In the genomic region with DNA sequence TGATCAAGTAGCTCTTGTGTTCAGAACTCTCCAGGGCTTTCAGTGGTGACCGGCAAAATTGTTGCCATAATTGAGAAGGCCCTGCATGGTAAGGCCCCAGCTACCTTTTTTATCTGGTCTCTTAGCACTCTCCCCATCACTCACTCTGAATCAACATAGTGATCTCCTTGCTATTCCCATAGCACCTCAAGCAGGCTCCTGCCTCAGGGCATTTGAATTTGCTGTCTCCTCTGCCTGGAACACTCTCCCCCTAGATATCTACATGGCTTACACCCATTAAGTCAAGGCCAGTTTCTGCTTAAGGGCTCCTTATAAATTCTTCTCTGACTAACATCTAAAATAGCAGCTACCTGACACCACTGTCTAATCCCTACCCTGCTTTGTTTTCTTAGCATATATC, we compare ENCODE assay signal across 1 cellular context.
TF ChIP-seq lines count a peak whose summit lies in the region.

No MANE protein-coding gene starts in this region.

TF ChIP-seq in WTC11, 78 proteins besides CTCF, POLR2A, EP300 and RAD21 (continued from another document):
- TF ChIP-seq, protein P1, sequence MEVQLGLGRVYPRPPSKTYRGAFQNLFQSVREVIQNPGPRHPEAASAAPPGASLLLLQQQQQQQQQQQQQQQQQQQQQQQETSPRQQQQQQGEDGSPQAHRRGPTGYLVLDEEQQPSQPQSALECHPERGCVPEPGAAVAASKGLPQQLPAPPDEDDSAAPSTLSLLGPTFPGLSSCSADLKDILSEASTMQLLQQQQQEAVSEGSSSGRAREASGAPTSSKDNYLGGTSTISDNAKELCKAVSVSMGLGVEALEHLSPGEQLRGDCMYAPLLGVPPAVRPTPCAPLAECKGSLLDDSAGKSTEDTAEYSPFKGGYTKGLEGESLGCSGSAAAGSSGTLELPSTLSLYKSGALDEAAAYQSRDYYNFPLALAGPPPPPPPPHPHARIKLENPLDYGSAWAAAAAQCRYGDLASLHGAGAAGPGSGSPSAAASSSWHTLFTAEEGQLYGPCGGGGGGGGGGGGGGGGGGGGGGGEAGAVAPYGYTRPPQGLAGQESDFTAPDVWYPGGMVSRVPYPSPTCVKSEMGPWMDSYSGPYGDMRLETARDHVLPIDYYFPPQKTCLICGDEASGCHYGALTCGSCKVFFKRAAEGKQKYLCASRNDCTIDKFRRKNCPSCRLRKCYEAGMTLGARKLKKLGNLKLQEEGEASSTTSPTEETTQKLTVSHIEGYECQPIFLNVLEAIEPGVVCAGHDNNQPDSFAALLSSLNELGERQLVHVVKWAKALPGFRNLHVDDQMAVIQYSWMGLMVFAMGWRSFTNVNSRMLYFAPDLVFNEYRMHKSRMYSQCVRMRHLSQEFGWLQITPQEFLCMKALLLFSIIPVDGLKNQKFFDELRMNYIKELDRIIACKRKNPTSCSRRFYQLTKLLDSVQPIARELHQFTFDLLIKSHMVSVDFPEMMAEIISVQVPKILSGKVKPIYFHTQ (CRISPR knock-in tag; IDR thresholded peaks at IDR 0.05), result no peak
- no peak for TF ChIP-seq STAT6 (CRISPR knock-in tag; conservative IDR thresholded peaks at IDR 0.05; ENCODE audit: low read depth)
- TF ChIP-seq, protein P2, sequence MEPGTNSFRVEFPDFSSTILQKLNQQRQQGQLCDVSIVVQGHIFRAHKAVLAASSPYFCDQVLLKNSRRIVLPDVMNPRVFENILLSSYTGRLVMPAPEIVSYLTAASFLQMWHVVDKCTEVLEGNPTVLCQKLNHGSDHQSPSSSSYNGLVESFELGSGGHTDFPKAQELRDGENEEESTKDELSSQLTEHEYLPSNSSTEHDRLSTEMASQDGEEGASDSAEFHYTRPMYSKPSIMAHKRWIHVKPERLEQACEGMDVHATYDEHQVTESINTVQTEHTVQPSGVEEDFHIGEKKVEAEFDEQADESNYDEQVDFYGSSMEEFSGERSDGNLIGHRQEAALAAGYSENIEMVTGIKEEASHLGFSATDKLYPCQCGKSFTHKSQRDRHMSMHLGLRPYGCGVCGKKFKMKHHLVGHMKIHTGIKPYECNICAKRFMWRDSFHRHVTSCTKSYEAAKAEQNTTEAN (CRISPR knock-in tag; IDR thresholded peaks at IDR 0.05), result no peak
- TF ChIP-seq ZNF281 (CRISPR knock-in tag; IDR thresholded peaks at IDR 0.05), result no peak
- no peak for TF ChIP-seq IRF2 (CRISPR knock-in tag; IDR thresholded peaks at IDR 0.05; ENCODE audit: borderline replicate concordance, low read depth)
- TF ChIP-seq MXD4 (CRISPR knock-in tag; IDR thresholded peaks at IDR 0.05; ENCODE audit: borderline replicate concordance), result no peak
- TF ChIP-seq RELA (CRISPR knock-in tag; IDR thresholded peaks at IDR 0.05; ENCODE audit: borderline replicate concordance), result no peak
- TF ChIP-seq TP53 (CRISPR knock-in tag; IDR thresholded peaks at IDR 0.05), result no peak
- TF ChIP-seq, protein P3, sequence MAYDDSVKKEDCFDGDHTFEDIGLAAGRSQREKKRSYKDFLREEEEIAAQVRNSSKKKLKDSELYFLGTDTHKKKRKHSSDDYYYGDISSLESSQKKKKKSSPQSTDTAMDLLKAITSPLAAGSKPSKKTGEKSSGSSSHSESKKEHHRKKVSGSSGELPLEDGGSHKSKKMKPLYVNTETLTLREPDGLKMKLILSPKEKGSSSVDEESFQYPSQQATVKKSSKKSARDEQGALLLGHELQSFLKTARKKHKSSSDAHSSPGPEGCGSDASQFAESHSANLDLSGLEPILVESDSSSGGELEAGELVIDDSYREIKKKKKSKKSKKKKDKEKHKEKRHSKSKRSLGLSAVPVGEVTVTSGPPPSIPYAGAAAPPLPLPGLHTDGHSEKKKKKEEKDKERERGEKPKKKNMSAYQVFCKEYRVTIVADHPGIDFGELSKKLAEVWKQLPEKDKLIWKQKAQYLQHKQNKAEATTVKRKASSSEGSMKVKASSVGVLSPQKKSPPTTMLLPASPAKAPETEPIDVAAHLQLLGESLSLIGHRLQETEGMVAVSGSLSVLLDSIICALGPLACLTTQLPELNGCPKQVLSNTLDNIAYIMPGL (CRISPR knock-in tag; IDR thresholded peaks at IDR 0.05), result no peak
- TF ChIP-seq EMX1 (CRISPR knock-in tag; IDR thresholded peaks at IDR 0.05), result no peak
- no peak for TF ChIP-seq USF1 (CRISPR knock-in tag; IDR thresholded peaks at IDR 0.05)
- TF ChIP-seq, protein P4, sequence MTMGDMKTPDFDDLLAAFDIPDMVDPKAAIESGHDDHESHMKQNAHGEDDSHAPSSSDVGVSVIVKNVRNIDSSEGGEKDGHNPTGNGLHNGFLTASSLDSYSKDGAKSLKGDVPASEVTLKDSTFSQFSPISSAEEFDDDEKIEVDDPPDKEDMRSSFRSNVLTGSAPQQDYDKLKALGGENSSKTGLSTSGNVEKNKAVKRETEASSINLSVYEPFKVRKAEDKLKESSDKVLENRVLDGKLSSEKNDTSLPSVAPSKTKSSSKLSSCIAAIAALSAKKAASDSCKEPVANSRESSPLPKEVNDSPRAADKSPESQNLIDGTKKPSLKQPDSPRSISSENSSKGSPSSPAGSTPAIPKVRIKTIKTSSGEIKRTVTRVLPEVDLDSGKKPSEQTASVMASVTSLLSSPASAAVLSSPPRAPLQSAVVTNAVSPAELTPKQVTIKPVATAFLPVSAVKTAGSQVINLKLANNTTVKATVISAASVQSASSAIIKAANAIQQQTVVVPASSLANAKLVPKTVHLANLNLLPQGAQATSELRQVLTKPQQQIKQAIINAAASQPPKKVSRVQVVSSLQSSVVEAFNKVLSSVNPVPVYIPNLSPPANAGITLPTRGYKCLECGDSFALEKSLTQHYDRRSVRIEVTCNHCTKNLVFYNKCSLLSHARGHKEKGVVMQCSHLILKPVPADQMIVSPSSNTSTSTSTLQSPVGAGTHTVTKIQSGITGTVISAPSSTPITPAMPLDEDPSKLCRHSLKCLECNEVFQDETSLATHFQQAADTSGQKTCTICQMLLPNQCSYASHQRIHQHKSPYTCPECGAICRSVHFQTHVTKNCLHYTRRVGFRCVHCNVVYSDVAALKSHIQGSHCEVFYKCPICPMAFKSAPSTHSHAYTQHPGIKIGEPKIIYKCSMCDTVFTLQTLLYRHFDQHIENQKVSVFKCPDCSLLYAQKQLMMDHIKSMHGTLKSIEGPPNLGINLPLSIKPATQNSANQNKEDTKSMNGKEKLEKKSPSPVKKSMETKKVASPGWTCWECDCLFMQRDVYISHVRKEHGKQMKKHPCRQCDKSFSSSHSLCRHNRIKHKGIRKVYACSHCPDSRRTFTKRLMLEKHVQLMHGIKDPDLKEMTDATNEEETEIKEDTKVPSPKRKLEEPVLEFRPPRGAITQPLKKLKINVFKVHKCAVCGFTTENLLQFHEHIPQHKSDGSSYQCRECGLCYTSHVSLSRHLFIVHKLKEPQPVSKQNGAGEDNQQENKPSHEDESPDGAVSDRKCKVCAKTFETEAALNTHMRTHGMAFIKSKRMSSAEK (CRISPR knock-in tag; IDR thresholded peaks at IDR 0.05; ENCODE audit: borderline replicate concordance), result no peak
- TF ChIP-seq, protein P5, sequence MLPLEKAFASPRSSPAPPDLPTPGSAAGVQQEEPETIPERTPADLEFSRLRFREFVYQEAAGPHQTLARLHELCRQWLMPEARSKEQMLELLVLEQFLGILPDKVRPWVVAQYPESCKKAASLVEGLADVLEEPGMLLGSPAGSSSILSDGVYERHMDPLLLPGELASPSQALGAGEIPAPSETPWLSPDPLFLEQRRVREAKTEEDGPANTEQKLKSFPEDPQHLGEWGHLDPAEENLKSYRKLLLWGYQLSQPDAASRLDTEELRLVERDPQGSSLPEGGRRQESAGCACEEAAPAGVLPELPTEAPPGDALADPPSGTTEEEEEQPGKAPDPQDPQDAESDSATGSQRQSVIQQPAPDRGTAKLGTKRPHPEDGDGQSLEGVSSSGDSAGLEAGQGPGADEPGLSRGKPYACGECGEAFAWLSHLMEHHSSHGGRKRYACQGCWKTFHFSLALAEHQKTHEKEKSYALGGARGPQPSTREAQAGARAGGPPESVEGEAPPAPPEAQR (CRISPR knock-in tag; IDR thresholded peaks at IDR 0.05), result no peak
- TF ChIP-seq ELF4 (CRISPR knock-in tag; IDR thresholded peaks at IDR 0.05; ENCODE audit: low read depth), result no peak
- no peak for TF ChIP-seq FOXJ3 (CRISPR knock-in tag; IDR thresholded peaks at IDR 0.05; ENCODE audit: borderline replicate concordance)
- no peak for TF ChIP-seq GTF2I (CRISPR knock-in tag; conservative IDR thresholded peaks at IDR 0.05)
